Comparison of ENCODE assay signal across 8 cellular contexts in genomic region chr9:137156567-137157375, GRCh38. TPM values are rescaled to one million over a fixed set of nuclear protein-coding genes. Genes with fewer than 3 reads are reported as not detected.
DNase-seq lines count a peak whose midpoint lies in the region; ATAC-seq and TF ChIP-seq lines count a peak whose summit lies in the region.

No MANE protein-coding gene starts in this region.

- peak overlapping the region in 2 of 4 donors; percentile 56 to 74 for H3K4me3 Mint-ChIP-seq in CD4-positive, CD25-positive, alpha-beta regulatory T cell
- H3K4me3 Mint-ChIP-seq in Calu3 (ENCODE audit: low read depth, unreplicated experiment), result no peak overlapping the region

- ATAC-seq in CD4-positive, CD25-positive, alpha-beta regulatory T cell (ENCODE audit: low read depth in 2 of 2), result peak; percentile 65 to 69

- CTCF ChIA-PET in Calu3 (lab: Charles Lee), result interaction anchor here (0.6 to 0.7 kb wide), 2 partner anchors 28 to 434 kb away, joined by 3 to 5 read pairs; no protein-coding TSS in a partner anchor

- DNase-seq in CD4-positive, CD25-positive, alpha-beta regulatory T cell, result peak; percentile 36 to 51 (median 50)
- DNase-seq in MG63 (peak; percentile 35), hepatic stellate cell (ENCODE audit: low spot score) (peak; percentile 64), Calu3 (no peak), NCI-H510A treated with DMSO at 0.1 percent for 48 hours (lab: John Stamatoyannopoulos, UW) (no peak), SKM-1 (lab: John Stamatoyannopoulos, UW; ENCODE audit: unreplicated experiment) (no peak)
- peak; percentile 52 for DNase-seq in activated T-helper 9 cell treated with anti-CD3 and anti-CD28 coated beads, Interleukin-2, amount 50 U/mL, for 16 hours (ENCODE audit: low read depth)
- peak; percentile 41 for DNase-seq in stimulated activated CD8-positive, alpha-beta memory T cell treated with anti-CD3 and anti-CD28 coated beads, Interleukin-12 subunit alpha, Interleukin-12 subunit beta, amount 100 ng/mL, for 24 hours (ENCODE audit: extremely low read depth)

- no TSS peak for BruUV-seq in Calu3 (replicated peaks; lab: Mats Ljungman, UMichigan)

- no peak for TF ChIP-seq CTCF in Calu3 (IDR thresholded peaks at IDR 0.05; ENCODE audit: unreplicated experiment)

- H3K27me3 Mint-ChIP-seq in CD4-positive, CD25-positive, alpha-beta regulatory T cell, result peaks cover 38% of the 10 kb centered on the region
- H3K27me3 Mint-ChIP-seq in Calu3 (ENCODE audit: unreplicated experiment), result peaks cover 44% of the 10 kb centered on the region

- no peak overlapping the region for H3K27ac ChIP-seq in CD4-positive, CD25-positive, alpha-beta regulatory T cell (ENCODE audit: insufficient read depth, low read length, poor library complexity, severe bottlenecking)

- no peaks in the 10 kb centered on the region for H3K9me3 Mint-ChIP-seq in CD4-positive, CD25-positive, alpha-beta regulatory T cell
- H3K9me3 Mint-ChIP-seq in Calu3 (ENCODE audit: low read depth, unreplicated experiment), result no peaks in the 10 kb centered on the region

- intact Hi-C loops in Calu3 (cut with micrococcal nuclease; ENCODE audit: unreplicated experiment), result no loop called here

- no peaks in the 10 kb centered on the region for H3K36me3 Mint-ChIP-seq in CD4-positive, CD25-positive, alpha-beta regulatory T cell
- peaks cover 5% of the 10 kb centered on the region for H3K36me3 Mint-ChIP-seq in Calu3 (ENCODE audit: insufficient read depth, unreplicated experiment)

- H3K4me1 ChIP-seq in CD4-positive, CD25-positive, alpha-beta regulatory T cell (ENCODE audit: control insufficient read depth, insufficient read depth, low read length, poor library complexity, severe bottlenecking), result peaks cover 18% of the 10 kb centered on the region

- H3K27ac Mint-ChIP-seq in CD4-positive, CD25-positive, alpha-beta regulatory T cell, result no peak overlapping the region
- H3K27ac Mint-ChIP-seq in Calu3 (ENCODE audit: unreplicated experiment), result no peak overlapping the region

- H3K4me1 Mint-ChIP-seq in CD4-positive, CD25-positive, alpha-beta regulatory T cell, result peaks cover 0 to 32% (median 3%) of the 10 kb centered on the region in 4 donors
- H3K4me1 Mint-ChIP-seq in Calu3 (ENCODE audit: low read depth, unreplicated experiment), result peaks cover 14% of the 10 kb centered on the region

- H3K36me3 ChIP-seq in CD4-positive, CD25-positive, alpha-beta regulatory T cell (ENCODE audit: control insufficient read depth, insufficient read depth, low read length), result no peaks in the 10 kb centered on the region
- H3K36me3 ChIP-seq in MG63, result no peaks in the 10 kb centered on the region

- H3K9me3 ChIP-seq in CD4-positive, CD25-positive, alpha-beta regulatory T cell (ENCODE audit: control insufficient read depth in 2 of 2, low read length in 2 of 2), result no peaks in the 10 kb centered on the region
- H3K9me3 ChIP-seq in MG63, result no peaks in the 10 kb centered on the region

- peaks cover 11% of the 10 kb centered on the region for H3K27me3 ChIP-seq in CD4-positive, CD25-positive, alpha-beta regulatory T cell (ENCODE audit: control insufficient read depth, insufficient read depth, low read length)
- H3K27me3 ChIP-seq in MG63, result peaks cover 33% of the 10 kb centered on the region

- H3K4me3 ChIP-seq in CD4-positive, CD25-positive, alpha-beta regulatory T cell (ENCODE audit: low read depth, low read length), result no peak overlapping the region
- H3K4me3 ChIP-seq in MG63, result no peak overlapping the region

RNA-seq across cellular contexts. Expression of gene LRRC26, which starts 13.1 kb away (rescaled TPM):
- total RNA-seq in CD4-positive, CD25-positive, alpha-beta regulatory T cell, result not detected
- polyA plus RNA-seq in CD4-positive, CD25-positive, alpha-beta regulatory T cell, result not detected
- not detected in 2 replicates for total RNA-seq in MG63 (2014; rRNA removed; shearing (Covaris generic); ENCODE audit: low replicate concordance)
- 0.52 and 0.98 TPM in 2 replicates for total RNA-seq in Calu3 (2022)

RNA-seq across cellular contexts. Expression of gene TMEM210, which starts 15.1 kb away (rescaled TPM):
- not detected for total RNA-seq in CD4-positive, CD25-positive, alpha-beta regulatory T cell
- not detected for polyA plus RNA-seq in CD4-positive, CD25-positive, alpha-beta regulatory T cell
- total RNA-seq in MG63 (2014; rRNA removed; shearing (Covaris generic); ENCODE audit: low replicate concordance), result not detected in 2 replicates
- total RNA-seq in Calu3 (2022), result not detected in 2 replicates

RNA-seq across cellular contexts. Expression of gene GRIN1, which starts 17.8 kb away (rescaled TPM):
- total RNA-seq in CD4-positive, CD25-positive, alpha-beta regulatory T cell, result not detected
- not detected for polyA plus RNA-seq in CD4-positive, CD25-positive, alpha-beta regulatory T cell
- total RNA-seq in MG63 (2014; rRNA removed; shearing (Covaris generic); ENCODE audit: low replicate concordance), result not detected in 2 replicates
- 0.24 and 0.54 TPM in 2 replicates for total RNA-seq in Calu3 (2022)

RNA-seq across cellular contexts. Expression of gene ANAPC2, which starts 31.6 kb away (rescaled TPM):
- 127 TPM for total RNA-seq in CD4-positive, CD25-positive, alpha-beta regulatory T cell
- polyA plus RNA-seq in CD4-positive, CD25-positive, alpha-beta regulatory T cell, result 1 to 10 TPM; 7.5 to 8.7 (median 8.0) TPM
- 31.1 and 34.6 TPM in 2 replicates for total RNA-seq in MG63 (2014; rRNA removed; shearing (Covaris generic); ENCODE audit: low replicate concordance)
- 49.4 and 51.4 TPM in 2 replicates for total RNA-seq in Calu3 (2022)

RNA-seq across cellular contexts. Expression of gene SSNA1, which starts 31.7 kb away (rescaled TPM):
- 54.3 TPM for total RNA-seq in CD4-positive, CD25-positive, alpha-beta regulatory T cell
- polyA plus RNA-seq in CD4-positive, CD25-positive, alpha-beta regulatory T cell, result 100 to 1,000 TPM; 112 to 150 (median 130) TPM
- total RNA-seq in MG63 (2014; rRNA removed; shearing (Covaris generic); ENCODE audit: low replicate concordance), result 161 and 267 TPM in 2 replicates
- 41.9 and 44.1 TPM in 2 replicates for total RNA-seq in Calu3 (2022)

Comparison
In these comparisons a context has a peak if more than half of its experiments do, and no peak if none do; other contexts are left out.
1. DNase-seq: peak in CD4-positive, CD25-positive, alpha-beta regulatory T cell (3 of 3), MG63 (single experiment), activated T-helper 9 cell treated with anti-CD3 and anti-CD28 coated beads, Interleukin-2, amount 50 U/mL, for 16 hours (single experiment), hepatic stellate cell (single experiment) and stimulated activated CD8-positive, alpha-beta memory T cell treated with anti-CD3 and anti-CD28 coated beads, Interleukin-12 subunit alpha, Interleukin-12 subunit beta, amount 100 ng/mL, for 24 hours (single experiment); none in Calu3 (single experiment), NCI-H510A treated with DMSO at 0.1 percent for 48 hours (single experiment) and SKM-1 (single experiment).